24 cellular contexts compared by ENCODE assay signal in the genomic region with DNA sequence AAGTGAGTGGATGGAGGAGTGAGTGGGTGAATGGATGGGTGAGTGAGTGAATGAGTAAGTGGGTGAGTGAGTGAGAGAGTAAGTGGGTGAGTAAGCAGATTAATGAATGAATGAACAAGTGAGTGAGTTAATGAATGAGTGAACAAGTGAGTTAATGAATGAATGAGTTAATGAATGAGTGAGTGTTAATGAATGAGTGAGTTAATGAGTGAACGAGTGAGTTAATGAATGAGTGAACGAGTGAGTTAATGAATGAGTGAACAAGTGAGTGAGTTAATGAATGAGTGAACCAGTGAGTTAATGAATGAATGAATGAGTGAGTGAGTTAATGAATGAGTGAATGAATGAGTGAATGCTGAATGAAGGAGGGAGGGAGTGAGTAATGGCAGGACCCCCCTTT. TPM values are rescaled to one million over a fixed set of nuclear protein-coding genes. Genes with fewer than 3 reads are reported as not detected.
"Had no signal": no experiment of that assay in that cellular context is flagged by ENCODE, and none has a peak within 500 bp of the region (broad histone marks: within the 10 kb centered on the region; RNA-seq: fewer than 3 reads in every experiment).

No MANE protein-coding gene starts in this region.

- H3K27ac ChIP-seq: coronary artery, psoas muscle, skin epidermis, spleen, testis, tibial artery had no signal

- H3K27ac Mint-ChIP-seq: memory B cell; natural killer cell treated with Interleukin-12 subunit alpha and Interleukin-12 subunit beta and Interleukin-15 and Interleukin-18, amount 100 ng/mL, for 72 hours; stimulated activated memory B cell treated with anti-CD40 and anti-IgM and Interleukin-4, amounts not matched to agents 10 μg/mL and 1 μg/mL and 100 μg/mL, for 72 hours; type B pancreatic cell had no signal

- ATAC-seq: left lobe of liver; mucosa of descending colon; natural killer cell treated with Interleukin-12 subunit alpha and Interleukin-12 subunit beta and Interleukin-15 and Interleukin-18, amount 100 ng/mL, for 72 hours; psoas muscle; stimulated activated memory B cell treated with anti-CD40 and anti-IgM and Interleukin-4, amounts not matched to agents 10 μg/mL and 1 μg/mL and 100 μg/mL, for 72 hours; stimulated activated naive CD8-positive, alpha-beta T cell treated with anti-CD3 and anti-CD28 coated beads, Interleukin-15, Interleukin-2, amounts not matched to agents 100 U/mL and 50 U/mL, for 24 hours had no signal

- H3K27me3 Mint-ChIP-seq: natural killer cell treated with Interleukin-12 subunit alpha and Interleukin-12 subunit beta and Interleukin-15 and Interleukin-18, amount 100 ng/mL, for 72 hours; type B pancreatic cell had no signal

- H3K4me1 Mint-ChIP-seq: neural crest cell had no signal

- H3K36me3 Mint-ChIP-seq: naive B cell; natural killer cell treated with Interleukin-12 subunit alpha and Interleukin-12 subunit beta and Interleukin-15 and Interleukin-18, amount 100 ng/mL, for 72 hours; stimulated activated memory B cell treated with anti-CD40 and anti-IgM and Interleukin-4, amounts not matched to agents 10 μg/mL and 1 μg/mL and 100 μg/mL, for 72 hours had no signal

- H3K27me3 ChIP-seq: testis had no signal

- H3K4me3 Mint-ChIP-seq: memory B cell; natural killer cell treated with Interleukin-12 subunit alpha and Interleukin-12 subunit beta and Interleukin-15 and Interleukin-18, amount 100 ng/mL, for 72 hours; neural crest cell; stimulated activated memory B cell treated with anti-CD40 and anti-IgM and Interleukin-4, amounts not matched to agents 10 μg/mL and 1 μg/mL and 100 μg/mL, for 72 hours; type B pancreatic cell had no signal

- H3K4me1 ChIP-seq: psoas muscle, spleen, testis, tibial artery had no signal

- H3K36me3 ChIP-seq: tibial artery had no signal

- H3K4me3 ChIP-seq: coronary artery, lung, mucosa of descending colon, psoas muscle, skin epidermis, spleen, testis, tibial artery had no signal

- DNase-seq: dermis blood vessel endothelial cell; effector memory CD4-positive, alpha-beta T cell; erythroblast; naive B cell; nucleus accumbens; spleen; stimulated activated CD4-positive, alpha-beta T cell treated with anti-CD3 and anti-CD28 coated beads, Interleukin-4, amount 100 ng/mL, for 4 hours; stimulated activated naive CD8-positive, alpha-beta T cell treated with anti-CD3 and anti-CD28 coated beads, Interleukin-15, Interleukin-2, amounts not matched to agents 100 U/mL and 50 U/mL, for 24 hours; substantia nigra; testis; tibial artery had no signal

- H3K9me3 ChIP-seq: mucosa of descending colon, psoas muscle, spleen, testis, tibial artery had no signal

- H3K9me3 Mint-ChIP-seq: memory B cell; natural killer cell treated with Interleukin-12 subunit alpha and Interleukin-12 subunit beta and Interleukin-15 and Interleukin-18, amount 100 ng/mL, for 72 hours; neural crest cell; stimulated activated memory B cell treated with anti-CD40 and anti-IgM and Interleukin-4, amounts not matched to agents 10 μg/mL and 1 μg/mL and 100 μg/mL, for 72 hours; type B pancreatic cell had no signal

RNA-seq across cellular contexts. Expression of a gene that starts 26.4 kb away (rescaled TPM):
- total RNA-seq: osteocyte had no signal
- polyA plus RNA-seq: keratinocyte had no signal
